In genomic region chr6:159541296-159541695, GRCh38 we compare ENCODE assay signal across 1 cellular context.
TF ChIP-seq lines count a peak whose summit lies in the region.

No MANE protein-coding gene starts in this region.

TF ChIP-seq in GM23338, 12 proteins besides CTCF, POLR2A, EP300 and RAD21 (continued from another document):
- no peak for TF ChIP-seq NANOG (IDR thresholded peaks at IDR 0.05; ENCODE audit: borderline replicate concordance)
